ENCODE assay signal across 24 cellular contexts in genomic region chr2:212546669-212547068, GRCh38.
"Had no signal": no experiment of that assay in that cellular context is flagged by ENCODE, and none has a peak within 500 bp of the region (broad histone marks: within the 10 kb centered on the region; RNA-seq: fewer than 3 reads in every experiment).

No MANE protein-coding gene starts in this region.

- FAIRE-seq: islet of Langerhans, keratinocyte had no signal

- H3K4me3 ChIP-seq: colonic mucosa, esophagus squamous epithelium, gastroesophageal sphincter, heart left ventricle, hepatocyte, left lung, lower lobe of right lung, mucosa of descending colon had no signal

- H3K4me2 ChIP-seq: hepatocyte had no signal

- DNase-seq: colonic mucosa; cortex of kidney; effector CD8-positive, alpha-beta T cell; effector memory CD8-positive, alpha-beta T cell; endodermal cell; erythroblast; esophagus squamous epithelium; foreskin fibroblast; foreskin melanocyte; heart left ventricle; hypothalamus; left cardiac atrium; left lung; left ventricle myocardium superior; lower lobe of right lung; mesenchymal stem cell; mucosa of descending colon; naive B cell had no signal

- H3K27me3 ChIP-seq: colonic mucosa, esophagus squamous epithelium, gastroesophageal sphincter, heart left ventricle, hepatocyte, left lung had no signal

- H3K36me3 ChIP-seq: colonic mucosa, esophagus squamous epithelium, gastroesophageal sphincter, heart left ventricle, left lung, lower lobe of right lung had no signal

- ATAC-seq: effector memory CD8-positive, alpha-beta T cell; esophagus mucosa; gastroesophageal sphincter; heart left ventricle; left cardiac atrium; left lung; left ventricle myocardium superior; lower lobe of right lung; mucosa of descending colon had no signal

- H3K27ac ChIP-seq: colonic mucosa, epithelial cell of prostate, esophagus squamous epithelium, gastroesophageal sphincter, heart left ventricle, hepatocyte, left lung, lower lobe of right lung had no signal

- H2AFZ ChIP-seq: hepatocyte had no signal

- H3K4me1 ChIP-seq: colonic mucosa, esophagus squamous epithelium, gastroesophageal sphincter, left lung, lower lobe of right lung had no signal

- H3K79me2 ChIP-seq: hepatocyte had no signal

- H3K9me3 ChIP-seq: colonic mucosa, esophagus squamous epithelium, gastroesophageal sphincter, heart left ventricle, left lung, lower lobe of right lung, mucosa of descending colon had no signal
